ENCODE assay signal across 9 cellular contexts in the genomic region with DNA sequence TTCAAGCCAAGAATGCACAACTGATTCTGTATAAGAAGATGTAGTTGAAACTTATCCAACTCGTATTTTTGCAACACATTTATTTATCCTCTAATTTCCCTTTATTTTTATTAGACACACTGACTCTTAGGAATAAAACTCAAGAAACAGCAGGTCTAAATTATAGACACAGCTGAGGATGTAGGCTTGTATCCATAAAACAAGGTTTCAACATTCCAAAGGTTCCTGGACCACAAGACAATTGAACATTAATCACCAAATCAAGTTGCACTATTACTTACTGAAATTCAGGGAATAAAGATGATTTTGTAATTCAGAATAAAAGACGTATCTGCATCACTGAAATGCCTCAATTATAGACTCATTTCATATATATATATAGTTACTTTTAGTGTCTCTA.
"Had no signal": no experiment of that assay in that cellular context is flagged by ENCODE, and none has a peak within 500 bp of the region (broad histone marks: within the 10 kb centered on the region; RNA-seq: fewer than 3 reads in every experiment).

No MANE protein-coding gene starts in this region.

- H3K4me3 ChIP-seq: GM23248, HAP-1, K562 had no signal

- ATAC-seq: HCT116, K562 had no signal

- H3K27ac Mint-ChIP-seq: HFFc6 had no signal

- H3K36me3 ChIP-seq: HAP-1 had no signal

- H3K4me3 Mint-ChIP-seq: HFFc6 had no signal

- DNase-seq: GM23248, GOT3, H7, HFFc6, IMR-90, KG1 had no signal
